ENCODE assay signal across 1 cellular context in genomic region chr7:1537631-1538412, GRCh38.
TF ChIP-seq lines count a peak whose summit lies in the region.

No MANE protein-coding gene starts in this region.

TF ChIP-seq in SK-N-SH, 30 proteins besides CTCF, POLR2A, EP300 and RAD21 (continued from another document):
- TF ChIP-seq IRF3 (IDR thresholded peaks at IDR 0.05; ENCODE audit: low read depth, low read length) (no peak), FOXM1 (IDR thresholded peaks at IDR 0.05; ENCODE audit: low read depth) (no peak), RFX5 (IDR thresholded peaks at IDR 0.05; ENCODE audit: low read length) (0 out of 2 replicates have a peak, but pooled peaks have one; percentile 31), CHD2 (IDR thresholded peaks at IDR 0.05; ENCODE audit: low read length, partially characterized antibody) (peak; percentile 79), PBX3 (IDR thresholded peaks at IDR 0.05) (peak; percentile 81), USF1 (IDR thresholded peaks at IDR 0.05; ENCODE audit: borderline replicate concordance, low read depth) (peak; percentile 47; the same call in 1 of the 2 replicates), YY1 (IDR thresholded peaks at IDR 0.05; ENCODE audit: low read depth) (no peak), EZH2phosphoT487 (IDR thresholded peaks at IDR 0.05; ENCODE audit: borderline replicate concordance, low read depth) (no peak), TCF12 (IDR thresholded peaks at IDR 0.05) (peak; percentile 89), GABPA (IDR thresholded peaks at IDR 0.05; ENCODE audit: low read depth) (no peak), POLR2AphosphoS5 (IDR thresholded peaks at IDR 0.05; ENCODE audit: low read depth, low read length) (peak; percentile 35; the same call in 1 of the 2 replicates), REST (IDR thresholded peaks at IDR 0.05; ENCODE audit: low read depth, low read length) (no peak), NRF1 (IDR thresholded peaks at IDR 0.05; ENCODE audit: low read depth, low read length) (no peak), SIN3A (IDR thresholded peaks at IDR 0.05; ENCODE audit: borderline replicate concordance, low read depth, low read length) (peak; percentile 75; the same call in 1 of the 2 replicates), TAF1 (IDR thresholded peaks at IDR 0.05; ENCODE audit: borderline replicate concordance, low read depth, low read length) (peak; percentile 4; the same call in 1 of the 2 replicates), JUND (IDR thresholded peaks at IDR 0.05) (no peak), NFIC (IDR thresholded peaks at IDR 0.05; ENCODE audit: borderline replicate concordance) (peak; percentile 98), USF2 (IDR thresholded peaks at IDR 0.05; ENCODE audit: borderline replicate concordance, low read depth, low read length) (no peak), ELF1 (IDR thresholded peaks at IDR 0.05) (no peak), MXI1 (IDR thresholded peaks at IDR 0.05; ENCODE audit: low read depth, low read length) (peak; percentile 97), MEF2A (IDR thresholded peaks at IDR 0.05; ENCODE audit: borderline replicate concordance, low read depth) (no peak)
